In the genomic region with DNA sequence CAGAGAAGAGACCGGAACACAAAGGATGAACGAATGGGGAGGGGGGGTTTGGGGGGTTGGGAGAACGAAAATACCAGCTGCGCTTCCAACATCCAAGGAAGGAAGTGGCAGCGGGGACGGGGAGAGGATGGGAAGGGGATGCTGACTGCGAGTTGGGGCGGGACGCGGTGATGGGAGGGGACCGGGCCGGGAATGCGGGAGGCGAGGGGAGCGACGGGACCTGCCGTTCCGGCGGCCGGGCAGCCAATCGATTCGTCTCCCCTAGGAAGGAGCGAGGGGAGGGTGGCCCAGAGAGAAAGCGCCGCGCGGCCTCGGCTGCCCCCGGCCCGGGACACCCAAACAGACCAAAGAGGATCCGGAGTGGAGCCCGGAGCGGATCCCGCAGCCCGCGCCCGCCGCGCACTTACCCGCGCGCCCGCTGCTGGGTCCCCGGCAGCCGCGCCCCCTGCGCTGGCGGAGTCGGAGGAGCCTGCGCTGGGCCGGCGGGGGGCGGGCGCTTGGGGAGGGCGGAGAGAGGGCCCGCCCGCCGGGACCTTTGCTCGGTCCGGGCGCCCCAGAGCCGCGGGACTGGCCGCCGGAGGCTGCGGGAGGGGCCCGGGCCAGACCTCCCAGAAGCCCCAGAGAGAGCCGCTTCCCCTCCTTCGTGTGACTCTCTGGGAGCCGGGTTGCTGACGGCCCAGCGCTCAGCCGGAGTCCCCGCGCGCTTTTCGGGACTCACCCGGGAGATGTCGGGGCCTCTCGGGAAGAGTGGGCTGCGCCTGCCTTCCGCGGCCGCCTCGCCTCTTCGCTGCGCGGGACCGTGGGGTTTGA, we compare ENCODE assay signal across 8 cellular contexts. TPM values are rescaled to one million over a fixed set of nuclear protein-coding genes. Genes with fewer than 3 reads are reported as not detected.
DNase-seq lines count a peak whose midpoint lies in the region; ATAC-seq and TF ChIP-seq lines count a peak whose summit lies in the region.

A gene (minus strand): TSS at position 476 of the 810 bp plus-strand sequence. CDS start 7,690 bp downstream, outside the sequence.

- ATAC-seq in GM21515 (IDR thresholded peaks at IDR 0.05; ENCODE audit: unreplicated experiment) (peak; percentile 52), right lobe of liver (peak; percentile 94 to 98 (median 96))

- H3K9me3 ChIP-seq in HUES64 (ENCODE audit: insufficient read depth, low read depth, low read length) (no peaks in the 10 kb centered on the region), right lobe of liver (no peaks in the 10 kb centered on the region)

- no peaks in the 10 kb centered on the region for H3K36me3 ChIP-seq in HUES64 (ENCODE audit: insufficient read depth, low read length)
- no peaks in the 10 kb centered on the region for H3K36me3 ChIP-seq in right lobe of liver

- TF ChIP-seq CTCF in right lobe of liver (IDR thresholded peaks at IDR 0.05): peak in 1 of 4 donors; percentile 8

- whole genome bisulfite sequencing in HUES64: under 1% methylated on average over 89 of the region's 89 CpGs
- 3% methylated on average over 6 of the region's 89 CpGs for WGBS in right lobe of liver (ENCODE audit: insufficient coverage, low coverage, low lambda C conversion rate, missing lambda C conversion rate)

- peak; percentile 84 for DNase-seq in ELR (ENCODE audit: low read depth)
- DNase-seq in activated CD4-positive, alpha-beta T cell treated with anti-CD3 and anti-CD28 coated beads for 4 hours: peak; percentile 15 to 32
- peak; percentile 3 for DNase-seq in effector CD4-positive, alpha-beta T cell
- DNase-seq in right lobe of liver: peak; percentile 85 to 88 (median 86)
- DNase-seq in stimulated activated CD8-positive, alpha-beta memory T cell treated with anti-CD3 and anti-CD28 coated beads, Interleukin-4, amount 100 ng/mL, for 24 hours (ENCODE audit: low read depth): peak; percentile 18
- no peak for DNase-seq in NK-92 treated with Interleukin-12 subunit alpha and Interleukin-12 subunit beta, amount 100 ng/mL, for 24 hours (lab: John Stamatoyannopoulos, UW)

- TF ChIP-seq POLR2A in right lobe of liver (IDR thresholded peaks at IDR 0.05): peak; percentile 68

- H3K27me3 ChIP-seq in HUES64 (ENCODE audit: insufficient read depth, low read length): peaks cover 56% of the 10 kb centered on the region
- no peaks in the 10 kb centered on the region for H3K27me3 ChIP-seq in right lobe of liver

- peak within 1 kb of the TSS; percentile 65 for H3K4me3 ChIP-seq in HUES64 (ENCODE audit: low read length)
- H3K4me3 ChIP-seq in right lobe of liver: peak within 1 kb of the TSS; percentile 79 to 86 (median 84)

- H3K27ac ChIP-seq in HUES64 (ENCODE audit: low read depth, low read length) (no peak within 1 kb of the TSS), right lobe of liver (peak within 1 kb of the TSS; percentile 69 to 79 (median 73))

- intact Hi-C loops in right lobe of liver (cut with DNase I): no loop called here

- H3K9ac ChIP-seq in HUES64 (ENCODE audit: low read depth, low read length): peak within 1 kb of the TSS; percentile 51

- H3K4me1 ChIP-seq in HUES64 (ENCODE audit: insufficient read depth, low read length): peaks cover 7% of the 10 kb centered on the region; the same call in 1 of the 2 replicates
- H3K4me1 ChIP-seq in right lobe of liver: peaks cover 0 to 6% (median 0%) of the 10 kb centered on the region in 4 donors

RNA-seq across cellular contexts. Expression of the gene that starts here (rescaled TPM):
- 5.3 TPM for polyA plus RNA-seq in HUES64 (2013, experiment 1 of 2)
- polyA plus RNA-seq in HUES64 (2013, experiment 2 of 2): 6.9 TPM
- 10 to 100 TPM in 1 of 6 experiments, 1 to 10 TPM in 5; 3.1 to 10.2 (median 5.8) TPM for total RNA-seq in right lobe of liver
